25 cellular contexts compared by ENCODE assay signal in the genomic region with DNA sequence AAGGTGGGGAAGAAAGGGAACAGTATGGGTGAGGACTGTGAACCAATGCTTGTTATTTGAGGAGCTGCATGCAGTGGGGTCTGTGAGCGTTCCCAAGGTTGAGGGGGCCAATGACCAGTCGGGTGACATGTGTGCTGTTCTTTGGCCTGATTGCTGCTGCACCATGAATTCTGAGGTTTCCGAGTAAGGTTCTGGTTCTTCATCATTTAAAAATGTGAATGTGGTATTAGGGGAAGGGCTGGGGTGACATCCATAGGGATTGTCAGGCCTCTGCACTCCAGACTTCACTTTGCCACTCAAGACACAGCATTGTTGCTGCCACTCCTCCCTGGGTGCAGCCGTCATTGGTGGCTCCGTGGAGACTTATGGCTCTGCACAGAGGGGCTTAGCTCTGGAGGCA. TPM values are rescaled to one million over a fixed set of nuclear protein-coding genes. Genes with fewer than 3 reads are reported as not detected.
DNase-seq lines count a peak whose midpoint lies in the region; ATAC-seq, FAIRE-seq and TF ChIP-seq lines count a peak whose summit lies in the region.
"Had no signal": no experiment of that assay in that cellular context is flagged by ENCODE, and none has a peak within 500 bp of the region (broad histone marks: within the 10 kb centered on the region; RNA-seq: fewer than 3 reads in every experiment).

No MANE protein-coding gene starts in this region.

- no peak overlapping the region for H2BK5ac ChIP-seq in H1 (ENCODE audit: low read depth, low read length)

- CTCF ChIA-PET in H1 (lab: Charles Lee; ENCODE audit: partially characterized antibody), result interaction anchor here (1.3 kb wide), 1 partner anchor 49 kb away, joined by 4 read pairs; no protein-coding TSS in a partner anchor

- WGBS in H1 (ENCODE audit: extremely low coverage in 1 of 2, insufficient coverage in 1 of 2, insufficient read length in 1 of 2, insufficient replicate concordance in 2 of 2, low coverage in 1 of 2, low lambda C conversion rate in 2 of 2, missing lambda C conversion rate in 1 of 2), 2 experiments, result 88% methylated on average over 5 of the region's 5 CpGs; no CpG with 5 or more reads in 1 of the 2 experiments

- TF ChIP-seq CTCF in H1 (IDR thresholded peaks at IDR 0.05; ENCODE audit: control extremely low read depth in 1 of 3, insufficient read depth in 1 of 3, low read depth in 1 of 3, low read length in 3 of 3), result no peak
- TF ChIP-seq CTCF in mesothelial cell of epicardium (IDR thresholded peaks at IDR 0.05; ENCODE audit: unreplicated experiment), result no peak
- TF ChIP-seq CTCF in progenitor cell of endocrine pancreas (IDR thresholded peaks at IDR 0.05; ENCODE audit: unreplicated experiment), result no peak
- TF ChIP-seq CTCF in BE2C (IDR thresholded peaks at IDR 0.05; ENCODE audit: low read depth, low read length), result no peak

- H3K4me1 Mint-ChIP-seq in mesothelial cell of epicardium (peaks cover 56% of the 10 kb centered on the region), progenitor cell of endocrine pancreas (ENCODE audit: low read depth) (peaks cover 6% of the 10 kb centered on the region)

- no peak for TF ChIP-seq EP300 in H1 (IDR thresholded peaks at IDR 0.05; ENCODE audit: borderline replicate concordance in 1 of 2, low read depth in 2 of 2, low read length in 2 of 2)

- H3K4ac ChIP-seq in H1 (replicated peaks; ENCODE audit: insufficient read length, low read depth, low read length), result no peak overlapping the region

- no peak overlapping the region for H2BK20ac ChIP-seq in H1 (ENCODE audit: low read length)

- H4K91ac ChIP-seq in H1 (replicated peaks; ENCODE audit: insufficient read length, low read length), result no peak overlapping the region

- ATAC-seq in HG03139 (IDR thresholded peaks at IDR 0.05; ENCODE audit: unreplicated experiment), result no peak
- ATAC-seq in GM21390 (IDR thresholded peaks at IDR 0.05; ENCODE audit: unreplicated experiment), result no peak
- no peak for ATAC-seq in GM21515 (IDR thresholded peaks at IDR 0.05; ENCODE audit: unreplicated experiment)
- ATAC-seq: Panc1 had no signal

- DNase-seq in H1 (ENCODE audit: low read depth in 1 of 2, low spot score in 2 of 2), result no peak
- DNase-seq in mesothelial cell of epicardium (ENCODE audit: low spot score in 2 of 2, unreplicated experiment in 2 of 2), result no peak
- no peak for DNase-seq in progenitor cell of endocrine pancreas (ENCODE audit: low spot score, unreplicated experiment)
- no peak for DNase-seq in BE2C
- DNase-seq: DMS153, DND-41, HCEC 1CT, Karpas-422, NCI-H1092, NCI-H1417 treated with DMSO at 0.1 percent for 48 hours, NCI-H1694 treated with DMSO at 0.1 percent for 48 hours, NCI-H2081, NCI-H2227 treated with DMSO at 0.1 percent for 48 hours, NCI-H526 treated with DMSO at 0.1 percent for 48 hours, SHP77 had no signal

- peaks cover 3% of the 10 kb centered on the region for H3K9me3 Mint-ChIP-seq in mesothelial cell of epicardium
- H3K9me3 Mint-ChIP-seq in progenitor cell of endocrine pancreas (ENCODE audit: low read depth), result no peaks in the 10 kb centered on the region

- no peak overlapping the region for H3K23ac ChIP-seq in H1 (ENCODE audit: insufficient read length)

- H4K8ac ChIP-seq in H1 (ENCODE audit: extremely low read depth, insufficient read depth, low read length), result no peak overlapping the region

- no peak overlapping the region for H2BK120ac ChIP-seq in H1 (replicated peaks; ENCODE audit: low read depth, low read length)

- no peak overlapping the region for H3K4me2 ChIP-seq in H1 (ENCODE audit: insufficient read depth in 1 of 2, low read depth in 2 of 2, low read length in 2 of 2)
- H3K4me2 ChIP-seq: GM23338 had no signal

- H3K9ac ChIP-seq in H1 (replicated peaks in 1 of 4; ENCODE audit: extremely low read depth in 1 of 4, low read depth in 3 of 4, low read length in 3 of 4), result no peak overlapping the region

- H3K36me3 Mint-ChIP-seq in mesothelial cell of epicardium (peaks cover 16% of the 10 kb centered on the region), progenitor cell of endocrine pancreas (ENCODE audit: insufficient read depth) (peaks cover 14% of the 10 kb centered on the region)

- no peaks in the 10 kb centered on the region for H3K79me1 ChIP-seq in H1 (ENCODE audit: low read depth, low read length)

- TF ChIP-seq POLR2A in H1 (IDR thresholded peaks at IDR 0.05; ENCODE audit: control extremely low read depth in 1 of 2, low read depth in 2 of 2, low read length in 2 of 2), result no peak

- H3K23me2 ChIP-seq in H1 (ENCODE audit: low read depth, low read length), result no peaks in the 10 kb centered on the region

- H3K4me1 ChIP-seq in H1 (replicated peaks in 1 of 4; ENCODE audit: control insufficient read depth in 3 of 4, insufficient read depth in 4 of 4, low read length in 3 of 4) (no peaks in the 10 kb centered on the region; a peak in 1 of 7 replicates), BE2C (no peaks in the 10 kb centered on the region)

- no peak overlapping the region for H3K56ac ChIP-seq in H1 (replicated peaks; ENCODE audit: insufficient read length, low read depth, low read length)

- no peak overlapping the region for H3K18ac ChIP-seq in H1 (ENCODE audit: extremely low read depth, low read length)

- no peak for FAIRE-seq in H1 (lab: Jason Lieb, UNC)
- FAIRE-seq: GM12892, GM19239 had no signal

- no peak overlapping the region for H2BK15ac ChIP-seq in H1 (ENCODE audit: low read length)

- H3K27ac Mint-ChIP-seq in mesothelial cell of epicardium (peak overlapping the region; percentile 94), progenitor cell of endocrine pancreas (peak overlapping the region; percentile 81)
- H3K27ac Mint-ChIP-seq: GM23338 had no signal

- TF ChIP-seq RAD21 in H1 (IDR thresholded peaks at IDR 0.05 in 1 of 2, conservative IDR thresholded peaks at IDR 0.05 in 1 of 2; ENCODE audit: low read depth in 2 of 2, low read length in 2 of 2), result no peak

- H3K27ac ChIP-seq in H1 (ENCODE audit: low read depth, low read length), result no peak overlapping the region
- H3K27ac ChIP-seq: C4-2B, RWPE1 had no signal

- H3K4me3 ChIP-seq in H1 (ENCODE audit: extremely low read depth in 1 of 4, insufficient read depth in 2 of 4, low read depth in 3 of 4, low read length in 4 of 4) (no peak overlapping the region), BE2C (ENCODE audit: low read depth, low read length) (no peak overlapping the region)
- H3K4me3 ChIP-seq: GM23338 had no signal

- H3K27me3 ChIP-seq in H1 (replicated peaks in 1 of 4; ENCODE audit: control insufficient read depth in 3 of 4, extremely low read depth in 1 of 4, insufficient read depth in 3 of 4, low read length in 3 of 4) (no peaks in the 10 kb centered on the region), BE2C (no peaks in the 10 kb centered on the region)

- POLR2A ChIA-PET in H1 (lab: Charles Lee; ENCODE audit: partially characterized antibody), result no interaction called here

- H2BK12ac ChIP-seq in H1 (ENCODE audit: low read depth, low read length), result 0 out of 2 replicates have a peak overlapping the region, but pooled peaks have one; percentile 41

- H3K36me3 ChIP-seq in H1 (ENCODE audit: control insufficient read depth in 2 of 4, insufficient read depth in 4 of 4, low read length in 3 of 4) (peaks cover 0 to 10% (median 4%) of the 10 kb centered on the region in 4 experiments; a peak in 5 of 8 replicates), BE2C (no peaks in the 10 kb centered on the region)

- H3K14ac ChIP-seq in H1 (ENCODE audit: insufficient read length), result no peak overlapping the region

- no peak overlapping the region for H4K5ac ChIP-seq in H1 (ENCODE audit: insufficient read length, low read depth, low read length)

- H3K27me3 Mint-ChIP-seq in mesothelial cell of epicardium (ENCODE audit: low read depth), result no peaks in the 10 kb centered on the region
- no peaks in the 10 kb centered on the region for H3K27me3 Mint-ChIP-seq in progenitor cell of endocrine pancreas

- no peak overlapping the region for H3K4me3 Mint-ChIP-seq in mesothelial cell of epicardium
- no peak overlapping the region for H3K4me3 Mint-ChIP-seq in progenitor cell of endocrine pancreas (ENCODE audit: low read depth)
- H3K4me3 Mint-ChIP-seq: GM23338 had no signal

- H3K79me2 ChIP-seq in H1 (ENCODE audit: control insufficient read depth in 1 of 2, insufficient read depth in 2 of 2, low read length in 2 of 2), result peaks cover 0 to 30% of the 10 kb centered on the region in 2 experiments; a peak in 2 of 4 replicates

- H3K9me3 ChIP-seq in H1 (ENCODE audit: insufficient read depth in 2 of 2, low read depth in 1 of 2, low read length in 1 of 2) (peaks cover 5 to 9% of the 10 kb centered on the region in 2 experiments; a peak in 3 of 4 replicates), BE2C (no peaks in the 10 kb centered on the region)

- no peak overlapping the region for H2AK5ac ChIP-seq in H1 (ENCODE audit: low read depth, low read length)

- H2AFZ ChIP-seq in H1 (ENCODE audit: low read length), result no peak overlapping the region
- H2AFZ ChIP-seq: GM23338 had no signal

- no peaks in the 10 kb centered on the region for H4K20me1 ChIP-seq in H1 (replicated peaks in 1 of 2; ENCODE audit: control insufficient read depth in 1 of 2, insufficient read depth in 2 of 2, low read length in 2 of 2)

RNA-seq across cellular contexts. Expression of a gene that starts 32.5 kb away (rescaled TPM):
- total RNA-seq in H1 (2021; fragmentation: NEBNext Ultra II Directional; extraction: Animal tissue kit (Norgen Biotek cat#: 25700)), result 29.8 and 31.8 TPM in 2 replicates
- polyA plus RNA-seq in H1 (2011; rRNA removed), result 16.3 and 20.2 TPM in 2 replicates
- 13.7 TPM for polyA plus RNA-seq in H1 (2011; cell fraction: cytosol; rRNA removed)
- polyA plus RNA-seq in H1 (2011; cell fraction: nucleus; rRNA removed), result 9.4 TPM
- polyA plus RNA-seq in H1 (2012, experiment 1 of 2), result 25.3 to 33.2 TPM (median 26.2 TPM) in 4 replicates
- polyA plus RNA-seq in H1 (2012, experiment 2 of 2), result 8.6 TPM
- polyA plus RNA-seq in H1 (2013, experiment 1 of 2), result 12.9 TPM
- 14.3 TPM for polyA plus RNA-seq in H1 (2013, experiment 2 of 2)
- polyA minus RNA-seq in H1 (2011; rRNA and poly(A)+ RNA removed), result 37.3 and 41.7 TPM in 2 replicates
- polyA minus RNA-seq in H1 (2011; cell fraction: cytosol; rRNA and poly(A)+ RNA removed), result 11.5 TPM
- polyA minus RNA-seq in H1 (2011; cell fraction: nucleus; rRNA and poly(A)+ RNA removed), result 15.3 TPM
- total RNA-seq in mesothelial cell of epicardium, result 17.0 to 18.0 TPM (median 17.9 TPM) in 3 replicates
- 19.8 and 20.6 TPM in 2 replicates for total RNA-seq in progenitor cell of endocrine pancreas
- 2.4 TPM for polyA plus RNA-seq in BE2C (2012; ENCODE audit: insufficient read depth, insufficient read length, low read depth)

RNA-seq across cellular contexts. Expression of a gene that starts 51.6 kb away (rescaled TPM):
- 0.60 and 1.8 TPM in 2 replicates for total RNA-seq in H1 (2021; fragmentation: NEBNext Ultra II Directional; extraction: Animal tissue kit (Norgen Biotek cat#: 25700))
- polyA plus RNA-seq in H1 (2011; rRNA removed), result 0.11 and 0.16 TPM in 2 replicates
- polyA plus RNA-seq in H1 (2011; cell fraction: cytosol; rRNA removed), result 0.40 TPM
- 0.37 TPM for polyA plus RNA-seq in H1 (2011; cell fraction: nucleus; rRNA removed)
- polyA plus RNA-seq in H1 (2012, experiment 1 of 2), result 1.2 to 1.6 TPM (median 1.3 TPM) in 4 replicates
- polyA plus RNA-seq in H1 (2012, experiment 2 of 2), result 0.24 TPM
- 2.0 TPM for polyA plus RNA-seq in H1 (2013, experiment 1 of 2)
- polyA plus RNA-seq in H1 (2013, experiment 2 of 2), result 1.8 TPM
- 0.20 and 0.88 TPM in 2 replicates for polyA minus RNA-seq in H1 (2011; rRNA and poly(A)+ RNA removed)
- polyA minus RNA-seq in H1 (2011; cell fraction: cytosol; rRNA and poly(A)+ RNA removed), result not detected
- 1.00 TPM for polyA minus RNA-seq in H1 (2011; cell fraction: nucleus; rRNA and poly(A)+ RNA removed)
- total RNA-seq in mesothelial cell of epicardium (0.70 to 1.2 TPM (median 0.83 TPM) in 3 replicates), progenitor cell of endocrine pancreas (0.77 and 1.3 TPM in 2 replicates)
- polyA plus RNA-seq in BE2C (2012; ENCODE audit: insufficient read depth, insufficient read length, low read depth), result 6.1 TPM
- total RNA-seq: A673 had no signal
